ENCODE assay signal across 8 cellular contexts in the genomic region with DNA sequence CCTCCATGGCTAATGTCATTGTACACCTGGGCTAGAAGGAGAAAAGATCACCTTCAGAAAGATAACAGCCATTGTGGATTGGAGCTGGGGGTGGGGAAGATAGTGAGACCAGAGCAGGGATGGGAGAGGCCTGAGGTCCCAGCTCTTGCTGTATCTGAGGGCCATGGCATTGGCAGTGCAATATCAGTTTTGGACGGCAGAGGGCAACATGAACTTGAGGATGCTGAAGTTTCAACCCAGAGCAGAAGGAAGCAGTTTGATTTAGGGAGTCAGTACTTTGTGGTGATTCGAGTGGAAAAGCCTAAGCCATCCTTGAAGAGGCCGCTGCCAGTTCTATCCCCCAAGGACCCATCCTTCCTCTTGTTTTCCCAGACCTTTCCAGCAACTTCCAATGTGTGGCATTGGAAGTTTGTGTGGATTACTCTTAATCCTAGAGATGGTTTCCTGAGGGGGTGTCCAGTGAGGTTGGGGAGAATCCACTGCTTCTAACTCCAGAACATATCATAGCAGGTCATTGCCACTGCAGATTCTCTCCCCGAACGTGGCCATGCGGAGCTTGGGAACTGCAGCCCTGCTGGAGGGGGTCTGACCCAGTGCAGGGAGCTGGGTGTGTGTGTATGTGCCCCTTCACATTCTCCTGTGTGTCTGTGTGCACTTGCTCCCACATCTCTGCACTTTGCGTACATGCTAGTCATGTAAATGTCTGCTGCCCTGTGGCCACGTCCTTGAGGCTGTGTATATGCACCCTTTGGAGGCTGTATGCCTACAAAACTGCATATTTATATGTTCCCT. TPM values are rescaled to one million over a fixed set of nuclear protein-coding genes. Genes with fewer than 3 reads are reported as not detected.
DNase-seq lines count a peak whose midpoint lies in the region; ATAC-seq and TF ChIP-seq lines count a peak whose summit lies in the region.

No MANE protein-coding gene starts in this region.

- POLR2A ChIA-PET in AG04450 (lab: Yijun Ruan, JAX), result interaction anchor here (2.8 kb wide), 1 partner anchor 58 kb away, joined by 14 read pairs; no protein-coding TSS in a partner anchor

- in situ Hi-C loops in astrocyte of the cerebellum (cut with HindIII; ENCODE audit: low sequenced_read_pairs), result no loop called here

- ATAC-seq in GM19452 (IDR thresholded peaks at IDR 0.05; ENCODE audit: unreplicated experiment), result no peak

- H3K4me3 ChIP-seq in AG04450 (ENCODE audit: low read depth, low read length) (no peak overlapping the region), astrocyte of the cerebellum (ENCODE audit: low read depth, low read length) (no peak overlapping the region), skeletal muscle cell (ENCODE audit: low read depth, low read length) (no peak overlapping the region)

- TF ChIP-seq CTCF in AG04450 (IDR thresholded peaks at IDR 0.05; ENCODE audit: low read depth, low read length) (peak; percentile 93), astrocyte of the cerebellum (IDR thresholded peaks at IDR 0.05; ENCODE audit: low read depth, low read length, missing control alignments) (peak; percentile 94)

- CTCF ChIA-PET in AG04450 (lab: Charles Lee), result interaction anchor here (0.6 to 21.7 kb wide), 25 partner anchors 8 to 260 kb away, joined by 3 to 567 read pairs (median 4); a partner anchor contains a TSS

- peak; percentile 60 for DNase-seq in AG04450 (ENCODE audit: low read depth, low spot score)
- DNase-seq in GM19240 (ENCODE audit: insufficient read length, low spot score), result peak; percentile 74
- peak; percentile 82 for DNase-seq in NCI-H1694 treated with DMSO at 0.1 percent for 48 hours (lab: John Stamatoyannopoulos, UW)
- peak; percentile 75 for DNase-seq in T1000 (lab: John Stamatoyannopoulos, UW)
- peak; percentile 72 for DNase-seq in astrocyte of the cerebellum (ENCODE audit: low read depth)
- peak; percentile 80 to 85 for DNase-seq in hippocampal formation (lab: John Stamatoyannopoulos, UW)
- DNase-seq in skeletal muscle cell (ENCODE audit: low read depth), result peak; percentile 52

- no peak overlapping the region for H3K27ac ChIP-seq in AG04450 (ENCODE audit: low read depth, low read length)

- H3K27me3 ChIP-seq in AG04450 (ENCODE audit: control insufficient read depth, insufficient read depth, low read length), result peaks cover 9% of the 10 kb centered on the region

- H3K9me3 ChIP-seq in AG04450 (ENCODE audit: control insufficient read depth, insufficient read depth, low read length), result no peaks in the 10 kb centered on the region

RNA-seq across cellular contexts. Expression of a gene that starts 24.1 kb away (rescaled TPM):
- polyA plus RNA-seq in AG04450 (2011; rRNA removed), result not detected in 2 replicates
- not detected in 2 replicates for polyA minus RNA-seq in AG04450 (2011; rRNA and poly(A)+ RNA removed)
